In genomic region chr11:34439521-34440258, GRCh38 we compare ENCODE assay signal across 8 cellular contexts. TPM values are rescaled to one million over a fixed set of nuclear protein-coding genes. Genes with fewer than 3 reads are reported as not detected.
A peak's percentile ranks its signal among the peaks of the same experiment; 100 is the strongest.
DNase-seq lines count a peak whose midpoint lies in the region; ATAC-seq, FAIRE-seq and TF ChIP-seq lines count a peak whose summit lies in the region.

No MANE protein-coding gene starts in this region.

- H3K4me1 Mint-ChIP-seq in activated CD8-positive, alpha-beta memory T cell treated with anti-CD3 and anti-CD28 coated beads, Interleukin-2, amount 10 ng/mL, durations not matched to agents 7 days and 5 days, result peaks cover 18% of the 10 kb centered on the region
- peaks cover 13% of the 10 kb centered on the region for H3K4me1 Mint-ChIP-seq in activated T-helper 17 cell treated with anti-CD3 and anti-CD28 coated beads, Interleukin-2, amount 50 U/mL, for 72 hours

- H3K4me3 Mint-ChIP-seq in activated CD8-positive, alpha-beta memory T cell treated with anti-CD3 and anti-CD28 coated beads, Interleukin-2, amount 10 ng/mL, durations not matched to agents 7 days and 5 days, result peak overlapping the region; percentile 94
- H3K4me3 Mint-ChIP-seq in activated T-helper 17 cell treated with anti-CD3 and anti-CD28 coated beads, Interleukin-2, amount 50 U/mL, for 72 hours, result peak overlapping the region; percentile 97

- no peaks in the 10 kb centered on the region for H3K9me3 ChIP-seq in tibial artery

- intact Hi-C loops in tibial artery (cut with DNase I; ENCODE audit: low total_unique reads), result no loop called here

- TF ChIP-seq CTCF in tibial artery (IDR thresholded peaks at IDR 0.05) (no peak), D721Med (IDR thresholded peaks at IDR 0.05; ENCODE audit: insufficient read depth, missing control alignments) (no peak)

- H3K27me3 Mint-ChIP-seq in activated CD8-positive, alpha-beta memory T cell treated with anti-CD3 and anti-CD28 coated beads, Interleukin-2, amount 10 ng/mL, durations not matched to agents 7 days and 5 days, result no peaks in the 10 kb centered on the region
- no peaks in the 10 kb centered on the region for H3K27me3 Mint-ChIP-seq in activated T-helper 17 cell treated with anti-CD3 and anti-CD28 coated beads, Interleukin-2, amount 50 U/mL, for 72 hours

- H3K9me3 Mint-ChIP-seq in activated CD8-positive, alpha-beta memory T cell treated with anti-CD3 and anti-CD28 coated beads, Interleukin-2, amount 10 ng/mL, durations not matched to agents 7 days and 5 days (ENCODE audit: low read depth), result no peaks in the 10 kb centered on the region
- H3K9me3 Mint-ChIP-seq in activated T-helper 17 cell treated with anti-CD3 and anti-CD28 coated beads, Interleukin-2, amount 50 U/mL, for 72 hours, result no peaks in the 10 kb centered on the region

- FAIRE-seq in D721Med (lab: Jason Lieb, UNC), result no peak

- CTCF ChIA-PET in activated CD8-positive, alpha-beta memory T cell treated with anti-CD3 and anti-CD28 coated beads, Interleukin-2, amount 10 ng/mL, durations not matched to agents 7 days and 5 days (lab: Charles Lee), result interaction anchor here (1.3 to 1.6 kb wide), 3 partner anchors 9 to 452 kb away, joined by 3 to 5 read pairs (median 4); no protein-coding TSS in a partner anchor

- ATAC-seq in activated CD8-positive, alpha-beta memory T cell treated with anti-CD3 and anti-CD28 coated beads, Interleukin-2, amount 10 ng/mL, durations not matched to agents 7 days and 5 days, result no peak
- no peak for ATAC-seq in activated T-helper 17 cell treated with anti-CD3 and anti-CD28 coated beads, Interleukin-2, amount 50 U/mL, for 72 hours (replicated peaks)
- no peak for ATAC-seq in HG02798 (IDR thresholded peaks at IDR 0.05; ENCODE audit: poor library complexity, unreplicated experiment)
- no peak for ATAC-seq in GM19395 (IDR thresholded peaks at IDR 0.05; ENCODE audit: unreplicated experiment)

- H3K4me3 ChIP-seq in tibial artery, result peak overlapping the region; percentile 68 to 99

- H3K36me3 Mint-ChIP-seq in activated CD8-positive, alpha-beta memory T cell treated with anti-CD3 and anti-CD28 coated beads, Interleukin-2, amount 10 ng/mL, durations not matched to agents 7 days and 5 days, result peaks cover 5% of the 10 kb centered on the region
- no peaks in the 10 kb centered on the region for H3K36me3 Mint-ChIP-seq in activated T-helper 17 cell treated with anti-CD3 and anti-CD28 coated beads, Interleukin-2, amount 50 U/mL, for 72 hours (ENCODE audit: low read depth)

- peak overlapping the region; percentile 93 for H3K27ac ChIP-seq in layer of hippocampus (ENCODE audit: low read depth, low read length)
- H3K27ac ChIP-seq in tibial artery, result peak overlapping the region; percentile 78 to 83

- DNase-seq in activated CD8-positive, alpha-beta memory T cell treated with anti-CD3 and anti-CD28 coated beads, Interleukin-2, amount 10 ng/mL, durations not matched to agents 7 days and 5 days, result no peak
- no peak for DNase-seq in activated CD8-positive, alpha-beta memory T cell treated with anti-CD3 and anti-CD28 coated beads for 24 hours
- no peak for DNase-seq in tibial artery
- no peak for DNase-seq in D721Med (ENCODE audit: insufficient read length, low spot score)

- no peaks in the 10 kb centered on the region for H3K36me3 ChIP-seq in tibial artery

- peak overlapping the region; percentile 89 for H3K27ac Mint-ChIP-seq in activated CD8-positive, alpha-beta memory T cell treated with anti-CD3 and anti-CD28 coated beads, Interleukin-2, amount 10 ng/mL, durations not matched to agents 7 days and 5 days
- H3K27ac Mint-ChIP-seq in activated T-helper 17 cell treated with anti-CD3 and anti-CD28 coated beads, Interleukin-2, amount 50 U/mL, for 72 hours, result peak overlapping the region; percentile 94

- peaks cover 0 to 18% (median 10%) of the 10 kb centered on the region in 4 donors for H3K4me1 ChIP-seq in tibial artery

- H3K27me3 ChIP-seq in layer of hippocampus (ENCODE audit: control insufficient read depth, insufficient read depth, low read length) (no peaks in the 10 kb centered on the region), tibial artery (no peaks in the 10 kb centered on the region)

RNA-seq across cellular contexts. Expression of gene CAT, which starts 1.0 kb away (rescaled TPM):
- total RNA-seq in activated CD8-positive, alpha-beta memory T cell treated with anti-CD3 and anti-CD28 coated beads, Interleukin-2, amount 10 ng/mL, durations not matched to agents 7 days and 5 days, result 10 to 100 TPM; 21.6 to 30.1 TPM
- 10 to 100 TPM; 12.4 to 25.6 TPM for total RNA-seq in activated T-helper 17 cell treated with anti-CD3 and anti-CD28 coated beads, Interleukin-2, amount 50 U/mL, for 72 hours
